Comparison of ENCODE assay signal across 8 cellular contexts in the genomic region with DNA sequence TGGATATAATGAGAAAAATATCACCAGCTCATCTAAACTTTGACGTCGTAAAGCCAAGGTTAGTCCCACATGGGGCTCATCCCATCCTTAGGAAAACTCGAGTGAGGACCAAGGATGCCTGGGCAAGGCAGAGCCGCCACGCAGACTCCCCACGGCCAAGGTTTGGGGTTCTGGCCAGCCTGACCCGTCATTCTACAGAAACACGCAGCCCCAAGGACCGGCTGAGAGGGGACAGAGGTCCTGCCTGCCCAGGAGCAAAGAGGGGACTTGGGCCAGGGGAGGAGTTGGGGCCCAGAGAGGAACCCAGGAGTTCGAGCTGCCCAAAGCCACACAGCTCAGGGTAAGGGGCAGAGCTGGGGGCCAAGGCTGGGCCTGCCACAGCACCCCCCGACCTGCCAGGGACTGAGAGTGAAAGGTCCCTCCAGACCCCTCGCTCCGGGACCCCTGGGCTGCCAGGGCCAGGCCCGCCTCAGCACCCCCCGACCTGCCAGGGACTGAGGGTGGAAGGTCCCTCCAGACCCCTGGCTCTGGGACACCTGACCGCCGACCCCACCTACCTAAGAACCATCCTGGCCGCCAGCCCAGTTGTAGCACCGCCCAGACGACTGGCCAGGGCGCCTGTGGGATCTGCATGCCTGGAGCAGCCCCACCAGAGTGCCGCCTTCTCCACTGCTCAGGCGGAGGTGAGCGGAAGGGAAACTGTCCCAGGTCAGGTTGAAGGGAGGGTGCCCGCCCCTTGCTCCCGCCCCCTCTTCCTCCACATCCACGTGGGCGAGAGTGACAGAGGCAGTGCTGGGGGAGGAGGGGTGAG. TPM values are rescaled to one million over a fixed set of nuclear protein-coding genes. Genes with fewer than 3 reads are reported as not detected.
DNase-seq lines count a peak whose midpoint lies in the region; ATAC-seq and TF ChIP-seq lines count a peak whose summit lies in the region.

A gene (minus strand): TSS at position 689 of the 811 bp plus-strand sequence. CDS start 56 bp downstream, at position 633.

- H3K27me3 ChIP-seq in endodermal cell (ENCODE audit: control insufficient read depth, insufficient read depth, low read length, poor library complexity, severe bottlenecking) (no peaks in the 10 kb centered on the region), psoas muscle (ENCODE audit: insufficient read depth in 3 of 3, low read length in 2 of 3) (peaks cover 0 to 32% (median 1%) of the 10 kb centered on the region in 3 donors)

- no peak within 1 kb of the TSS for H3K4me3 ChIP-seq in endodermal cell (ENCODE audit: low read length)
- peak within 1 kb of the TSS; percentile 52 for H3K4me3 ChIP-seq in psoas muscle

- H3K4me1 ChIP-seq in endodermal cell (ENCODE audit: control insufficient read depth, insufficient read depth, low read length): no peaks in the 10 kb centered on the region
- peaks cover 14% of the 10 kb centered on the region for H3K4me1 ChIP-seq in psoas muscle

- peaks cover 8 to 32% (median 13%) of the 10 kb centered on the region in 3 donors for H3K27me3 Mint-ChIP-seq in CD14-positive monocyte (ENCODE audit: low read depth in 3 of 3)
- no peaks in the 10 kb centered on the region for H3K27me3 Mint-ChIP-seq in endodermal cell (ENCODE audit: insufficient read depth)

- H3K4me3 Mint-ChIP-seq in CD14-positive monocyte (peak within 1 kb of the TSS; percentile 47 to 49), endodermal cell (no peak within 1 kb of the TSS)

- H3K27ac Mint-ChIP-seq in CD14-positive monocyte (peak within 1 kb of the TSS in 4 of 7 donors; percentile 3 to 61 (median 52)), endodermal cell (no peak within 1 kb of the TSS)

- H3K27ac ChIP-seq in endodermal cell (ENCODE audit: low read depth, low read length) (peak within 1 kb of the TSS; percentile 44), psoas muscle (peak within 1 kb of the TSS; percentile 70)

- no peaks in the 10 kb centered on the region for H3K36me3 ChIP-seq in endodermal cell (ENCODE audit: control insufficient read depth, insufficient read depth, low read length)
- H3K36me3 ChIP-seq in psoas muscle (ENCODE audit: insufficient read depth in 1 of 2, low read depth in 1 of 2): no peaks in the 10 kb centered on the region

- 87% methylated on average over 12 to 25 of the region's 28 CpGs for WGBS in endodermal cell (ENCODE audit: insufficient coverage in 1 of 2, insufficient read length in 1 of 2), 2 experiments
- 71 to 79% (median 75%) methylated on average over 20 to 28 of the region's 28 CpGs for WGBS in psoas muscle, 3 donors

- ATAC-seq in GM21825 (IDR thresholded peaks at IDR 0.05; ENCODE audit: unreplicated experiment) (peak; percentile 45), psoas muscle (peak in 3 of 4 donors; percentile 1 to 11 (median 7)), HG03571 (IDR thresholded peaks at IDR 0.05; ENCODE audit: unreplicated experiment) (no peak), HG03139 (IDR thresholded peaks at IDR 0.05; ENCODE audit: unreplicated experiment) (no peak)

- H3K9me3 ChIP-seq in endodermal cell (ENCODE audit: control insufficient read depth, low read length): no peaks in the 10 kb centered on the region
- no peaks in the 10 kb centered on the region for H3K9me3 ChIP-seq in psoas muscle

- H3K9me3 Mint-ChIP-seq in CD14-positive monocyte (peaks cover 0 to 2% (median 0%) of the 10 kb centered on the region in 7 donors), endodermal cell (no peaks in the 10 kb centered on the region)

- H3K36me3 Mint-ChIP-seq in CD14-positive monocyte: no peaks in the 10 kb centered on the region
- H3K36me3 Mint-ChIP-seq in endodermal cell (ENCODE audit: low read depth): no peaks in the 10 kb centered on the region

- DNase-seq in CD14-positive monocyte (ENCODE audit: low spot score) (peak; percentile 50), endodermal cell (peak; percentile 75), psoas muscle (peak; percentile 29 to 54), kidney glomerular epithelial cell (lab: John Stamatoyannopoulos, UW) (no peak)
- peak; percentile 85 to 87 for DNase-seq in activated CD4-positive, alpha-beta T cell treated with anti-CD3 and anti-CD28 coated beads for 4 hours

- H3K9ac ChIP-seq in endodermal cell (ENCODE audit: extremely low read depth, low read length, poor library complexity, severe bottlenecking): no peak within 1 kb of the TSS

- H3K4me1 Mint-ChIP-seq in CD14-positive monocyte (peaks cover 8% of the 10 kb centered on the region), endodermal cell (no peaks in the 10 kb centered on the region)

- intact Hi-C loops in CD14-positive monocyte (cut with micrococcal nuclease) (no loop called here), psoas muscle (cut with DNase I) (no loop called here)

- TF ChIP-seq CTCF in CD14-positive monocyte (IDR thresholded peaks at IDR 0.05) (no peak), endodermal cell (conservative IDR thresholded peaks at IDR 0.05) (no peak), psoas muscle (IDR thresholded peaks at IDR 0.05) (no peak)

RNA-seq across cellular contexts. Expression of the gene that starts here (rescaled TPM):
- under 1 TPM in 1 of 2 donors, not detected in 1; 0.08 TPM for polyA plus RNA-seq in CD14-positive monocyte
- total RNA-seq in endodermal cell: under 1 TPM in 1 of 2 donors, not detected in 1; 0.20 TPM
- not detected for polyA plus RNA-seq in endodermal cell (2013, experiment 1 of 2)
- polyA plus RNA-seq in endodermal cell (2013, experiment 2 of 2): not detected
- total RNA-seq in psoas muscle: under 1 TPM in 2 of 4 donors, not detected in 2; 0.20 to 0.30 TPM
- under 1 TPM; 0.03 to 0.06 (median 0.05) TPM for polyA plus RNA-seq in psoas muscle

Comparison
In these comparisons a context has a peak if more than half of its experiments do, and no peak if none do; other contexts are left out.
1. Peak in DNase-seq in CD14-positive monocyte; RNA of the gene not detected or under 1 TPM.
2. Peak in DNase-seq and H3K27ac ChIP-seq in endodermal cell; RNA of the gene not detected or under 1 TPM.
3. Peak in DNase-seq, ATAC-seq, H3K4me3 ChIP-seq and H3K27ac ChIP-seq in psoas muscle; RNA of the gene not detected or under 1 TPM.